ENCODE assay signal across 7 cellular contexts in the genomic region with DNA sequence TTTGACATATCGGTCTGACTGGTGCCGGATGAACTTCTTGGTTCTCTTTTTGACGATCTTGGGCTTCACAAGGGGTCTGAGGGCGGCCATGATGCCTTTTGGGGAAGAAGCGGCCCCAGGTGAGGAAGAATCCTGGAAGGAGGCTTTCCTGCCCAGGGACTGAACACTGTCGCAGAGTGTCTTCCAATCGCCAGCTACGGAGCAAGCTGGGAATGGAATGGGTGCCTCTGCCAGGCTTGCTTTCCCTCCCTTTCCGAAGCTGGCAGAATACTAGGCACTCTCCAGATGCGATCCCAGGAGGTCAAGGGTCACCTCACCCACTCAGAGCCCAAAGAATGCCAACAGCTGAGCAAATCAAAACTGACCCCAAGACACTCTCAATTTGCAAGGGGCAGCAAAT. TPM values are rescaled to one million over a fixed set of nuclear protein-coding genes. Genes with fewer than 3 reads are reported as not detected.
A peak's percentile ranks its signal among the peaks of the same experiment; 100 is the strongest.
DNase-seq lines count a peak whose midpoint lies in the region; ATAC-seq and TF ChIP-seq lines count a peak whose summit lies in the region.
"Not testable (repeated sequence)": the region's sequence is repeated elsewhere in the genome, so short reads cannot be mapped to it uniquely, and the experiment has no call there.

No MANE protein-coding gene starts in this region.

- BruUV-seq in OCI-LY7 (replicated peaks; lab: Mats Ljungman, UMichigan), result not testable (repeated sequence)

- 55 to 67% (median 61%) methylated on average over 10 of the region's 10 CpGs for WGBS in heart left ventricle, 4 donors

- H3K9me3 ChIP-seq in OCI-LY7 (ENCODE audit: low read length); heart left ventricle; mononuclear cell (ENCODE audit: low read depth, low read length): not testable (repeated sequence)

- peak overlapping the region; percentile 100 for H3K27ac Mint-ChIP-seq in activated T-cell treated with anti-CD3 and anti-CD28 coated beads, Interleukin-2, amount 50 U/mL, for 24 hours

- POLR2A ChIA-PET in OCI-LY7 (lab: Charles Lee), result interaction anchor here (0.6 to 1.5 kb wide), 5 partner anchors 8 to 315 kb away, joined by 3 to 4 read pairs (median 4); no protein-coding TSS in a partner anchor

- CTCF ChIA-PET in OCI-LY7 (lab: Charles Lee; ENCODE audit: unreplicated experiment), result not testable (repeated sequence)

- H3K4me1 ChIP-seq in OCI-LY7 (ENCODE audit: insufficient read depth, low read length, poor library complexity, severe bottlenecking) (peaks cover 44% of the 10 kb centered on the region), heart left ventricle (peaks cover 0 to 45% (median 29%) of the 10 kb centered on the region in 12 donors), mononuclear cell (ENCODE audit: insufficient read depth, low read length) (peaks cover 33% of the 10 kb centered on the region)

- H3K27ac ChIP-seq in OCI-LY7 (ENCODE audit: low read depth, low read length, poor library complexity, severe bottlenecking), result peak overlapping the region; percentile 67
- H3K27ac ChIP-seq in heart left ventricle, result peak overlapping the region in 7 of 12 donors; percentile 11 to 97 (median 92)

- intact Hi-C loops in OCI-LY7 (cut with micrococcal nuclease; ENCODE audit: unreplicated experiment), result loop anchor here (5.0 kb wide), 1 partner anchor 133 kb away; no protein-coding TSS in a partner anchor
- intact Hi-C loops in heart left ventricle (cut with DNase I), result loop anchor here in 4 of 10 donors (2.0 to 5.0 kb wide), 2 partner anchors 53 kb away; no protein-coding TSS in a partner anchor

- H3K79me2 ChIP-seq in OCI-LY7 (ENCODE audit: insufficient read depth, low read depth, low read length), result peaks cover 52% of the 10 kb centered on the region

- H2AFZ ChIP-seq in OCI-LY7 (ENCODE audit: low read length), result not testable (repeated sequence)

- peak overlapping the region; percentile 82 for H3K4me3 ChIP-seq in GM12864 (ENCODE audit: low read depth, low read length)
- H3K4me3 ChIP-seq in OCI-LY7 (ENCODE audit: low read depth, low read length, poor library complexity, severe bottlenecking), result peak overlapping the region; percentile 100
- H3K4me3 ChIP-seq in choroid plexus epithelial cell (ENCODE audit: low read depth, low read length), result peak overlapping the region; percentile 95
- peak overlapping the region; percentile 33 to 89 (median 70) for H3K4me3 ChIP-seq in heart left ventricle
- peak overlapping the region; percentile 86 for H3K4me3 ChIP-seq in mononuclear cell (ENCODE audit: low read length)
- H3K4me3 ChIP-seq in skeletal muscle cell (ENCODE audit: low read depth, low read length), result peak overlapping the region; percentile 98

- H3K4me3 Mint-ChIP-seq in activated T-cell treated with anti-CD3 and anti-CD28 coated beads, Interleukin-2, amount 50 U/mL, for 24 hours, result peak overlapping the region; percentile 96

- not testable (repeated sequence) for H3K27me3 Mint-ChIP-seq in activated T-cell treated with anti-CD3 and anti-CD28 coated beads, Interleukin-2, amount 50 U/mL, for 24 hours

- peaks cover 51% of the 10 kb centered on the region for H3K4me1 Mint-ChIP-seq in activated T-cell treated with anti-CD3 and anti-CD28 coated beads, Interleukin-2, amount 50 U/mL, for 24 hours (ENCODE audit: low read depth)

- not testable (repeated sequence) for DNase-seq in GM12864 (ENCODE audit: low read depth); OCI-LY7 (ENCODE audit: low spot score); choroid plexus epithelial cell (ENCODE audit: low read depth); heart left ventricle; skeletal muscle cell (ENCODE audit: low read depth)
- DNase-seq in activated T-cell treated with anti-CD3 and anti-CD28 coated beads, Interleukin-2, amount 50 U/mL, for 24 hours, result peak; percentile 49

- peaks cover 65% of the 10 kb centered on the region for H3K36me3 Mint-ChIP-seq in activated T-cell treated with anti-CD3 and anti-CD28 coated beads, Interleukin-2, amount 50 U/mL, for 24 hours (ENCODE audit: low read depth)

- H3K4me2 ChIP-seq in OCI-LY7 (ENCODE audit: low read length), result peak overlapping the region; percentile 70

- TF ChIP-seq CTCF in GM12864 (IDR thresholded peaks at IDR 0.05; ENCODE audit: low read depth, low read length, missing control alignments); OCI-LY7 (conservative IDR thresholded peaks at IDR 0.05; ENCODE audit: low read length); choroid plexus epithelial cell (conservative IDR thresholded peaks at IDR 0.05; ENCODE audit: low read depth, low read length); heart left ventricle (IDR thresholded peaks at IDR 0.05): not testable (repeated sequence)

- ATAC-seq in heart left ventricle, result not testable (repeated sequence)

- not testable (repeated sequence) for H3K9me3 Mint-ChIP-seq in activated T-cell treated with anti-CD3 and anti-CD28 coated beads, Interleukin-2, amount 50 U/mL, for 24 hours

- H3K27me3 ChIP-seq in heart left ventricle; mononuclear cell (ENCODE audit: insufficient read depth, low read length): not testable (repeated sequence)

- peaks cover 45% of the 10 kb centered on the region for H4K20me1 ChIP-seq in OCI-LY7 (ENCODE audit: insufficient read depth, low read length)

- H3K36me3 ChIP-seq in OCI-LY7 (ENCODE audit: insufficient read depth, low read length) (peaks cover 60% of the 10 kb centered on the region), heart left ventricle (peaks cover 0 to 53% (median 47%) of the 10 kb centered on the region in 9 donors)

- not testable (repeated sequence) for H3K9me2 ChIP-seq in OCI-LY7 (ENCODE audit: insufficient read depth, low read length)

- TF ChIP-seq POLR2A in heart left ventricle (IDR thresholded peaks at IDR 0.05), result not testable (repeated sequence)

RNA-seq across cellular contexts. Expression of a gene that starts 1.2 kb away (rescaled TPM):
- total RNA-seq in OCI-LY7 (2014; rRNA removed; shearing (Covaris generic)), result 3,339 and 3,717 TPM in 2 replicates
- total RNA-seq in OCI-LY7 (2022) (2,099 and 2,324 TPM in 2 replicates), heart left ventricle (1,000 to 10,000 TPM in 3 of 9 donors, 100 to 1,000 TPM in 6; 377 to 1,128 (median 947) TPM), mononuclear cell (2,127 TPM)
- 1,000 to 10,000 TPM; 1,409 to 1,620 TPM for polyA plus RNA-seq in heart left ventricle

RNA-seq across cellular contexts. Expression of a gene that starts 43.7 kb away (rescaled TPM):
- 8.9 and 11.0 TPM in 2 replicates for total RNA-seq in OCI-LY7 (2014; rRNA removed; shearing (Covaris generic))
- total RNA-seq in OCI-LY7 (2022), result 4.0 and 4.1 TPM in 2 replicates
- total RNA-seq in heart left ventricle, result 10 to 100 TPM; 44.6 to 87.5 (median 68.6) TPM
- polyA plus RNA-seq in heart left ventricle, result 10 to 100 TPM; 11.7 to 36.2 TPM
- 0.84 TPM for total RNA-seq in mononuclear cell
